8 cellular contexts compared by ENCODE assay signal in the genomic region with DNA sequence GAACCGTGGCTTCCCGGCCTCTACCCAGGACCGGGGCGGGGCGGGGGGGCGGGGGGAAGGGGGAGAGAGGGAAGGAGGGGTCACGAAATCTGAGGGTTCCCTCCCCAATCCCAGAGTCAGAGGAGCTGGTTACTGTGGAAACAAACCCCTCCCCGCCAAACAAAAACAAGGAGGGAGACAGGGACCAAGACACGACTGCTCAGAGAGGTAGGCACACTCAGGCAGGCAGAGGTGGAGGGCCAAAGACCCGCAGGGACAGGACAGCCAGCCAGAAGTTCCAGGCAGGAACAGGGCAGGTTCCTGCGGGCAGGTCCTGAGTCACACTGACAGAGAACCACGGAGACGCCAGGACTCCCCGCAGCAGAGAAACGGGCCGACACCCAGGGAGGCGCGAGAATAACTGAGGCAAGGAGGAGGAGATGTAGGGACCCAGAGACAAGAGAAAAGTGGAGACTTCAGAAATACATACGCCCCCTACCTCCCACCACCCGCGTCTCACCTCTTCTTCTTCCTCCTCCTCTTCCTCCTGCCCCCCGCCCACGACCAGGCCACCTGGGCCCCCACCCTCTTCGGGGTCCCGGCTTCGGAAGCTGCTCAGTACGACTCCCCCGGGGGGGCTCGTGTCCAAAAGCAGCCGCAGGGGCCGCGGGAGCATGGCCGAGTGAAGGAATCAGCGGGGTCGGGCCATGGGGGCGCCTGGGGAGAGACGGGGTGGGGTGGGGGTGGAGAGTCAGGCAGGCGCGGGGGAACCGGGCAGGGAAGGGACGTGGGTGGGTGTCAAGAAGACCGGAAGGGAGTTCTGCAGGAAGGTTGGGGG. TPM values are rescaled to one million over a fixed set of nuclear protein-coding genes. Genes with fewer than 3 reads are reported as not detected.
DNase-seq lines count a peak whose midpoint lies in the region; ATAC-seq and TF ChIP-seq lines count a peak whose summit lies in the region.

No MANE protein-coding gene starts in this region.

- H3K4me3 Mint-ChIP-seq in MCF 10A (ENCODE audit: unreplicated experiment) = peak overlapping the region; percentile 96

- intact Hi-C loops in MCF 10A (cut with micrococcal nuclease) = loop anchor here (2.0 to 5.0 kb wide), 3 partner anchors 19 to 129 kb away; a partner anchor contains a TSS
- intact Hi-C loops in gastrocnemius medialis (cut with DNase I; ENCODE audit: low total_unique reads) = loop anchor here (1.0 to 2.0 kb wide), 2 partner anchors 9 to 49 kb away; a partner anchor contains a TSS

- no peaks in the 10 kb centered on the region for H3K27me3 ChIP-seq in gastrocnemius medialis

- peaks cover 22% of the 10 kb centered on the region for H3K4me1 Mint-ChIP-seq in MCF 10A (ENCODE audit: insufficient read depth, unreplicated experiment)

- H3K36me3 Mint-ChIP-seq in MCF 10A (ENCODE audit: insufficient read depth, unreplicated experiment) = peaks cover 54% of the 10 kb centered on the region

- no peaks in the 10 kb centered on the region for H3K9me3 ChIP-seq in gastrocnemius medialis

- DNase-seq in GF-D8 (lab: John Stamatoyannopoulos, UW) (peak; percentile 35), HuH-7 (ENCODE audit: low spot score) (peak; percentile 51), T-helper 1 cell (peak in 4 of 5 donors; percentile 59 to 70 (median 66)), MCF 10A (ENCODE audit: unreplicated experiment) (peak; percentile 91), gastrocnemius medialis (peak in 1 of 2 donors; percentile 71), HEK293T (ENCODE audit: extremely low spot score) (no peak)

- H3K4me3 ChIP-seq in iPS-11a (ENCODE audit: low read depth, low read length) (peak overlapping the region; percentile 94), gastrocnemius medialis (peak overlapping the region; percentile 71 to 86 (median 80))

- H3K27me3 Mint-ChIP-seq in MCF 10A (ENCODE audit: insufficient read depth, unreplicated experiment) = no peaks in the 10 kb centered on the region

- peak overlapping the region; percentile 100 for H3K27ac Mint-ChIP-seq in MCF 10A (ENCODE audit: low read depth, unreplicated experiment)

- TF ChIP-seq POLR2A in gastrocnemius medialis (IDR thresholded peaks at IDR 0.05) = peak in 1 of 2 donors; percentile 26

- TF ChIP-seq CTCF in MCF 10A (IDR thresholded peaks at IDR 0.05; ENCODE audit: unreplicated experiment) = no peak
- no peak for TF ChIP-seq CTCF in gastrocnemius medialis (IDR thresholded peaks at IDR 0.05 in 4 of 5, conservative IDR thresholded peaks at IDR 0.05 in 1 of 5)

- H3K36me3 ChIP-seq in gastrocnemius medialis = peaks cover 0 to 39% of the 10 kb centered on the region in 2 donors

- POLR2A ChIA-PET in MCF 10A (lab: Yijun Ruan, JAX) (interaction anchor here (0.6 to 5.5 kb wide), 22 partner anchors 9 to 1897 kb away, joined by 3 to 84 read pairs (median 6); a partner anchor contains a TSS), HEK293T (lab: Yijun Ruan, JAX) (interaction anchor here (1.6 to 4.1 kb wide), 5 partner anchors 9 to 100 kb away, joined by 4 to 44 read pairs (median 36); a partner anchor contains a TSS)

- peak; percentile 19 to 27 for ATAC-seq in gastrocnemius medialis
- ATAC-seq in HG02981 (IDR thresholded peaks at IDR 0.05; ENCODE audit: unreplicated experiment) = no peak

- H3K27ac ChIP-seq in gastrocnemius medialis = peak overlapping the region; percentile 96 to 99 (median 97)

- H3K9me3 Mint-ChIP-seq in MCF 10A (ENCODE audit: unreplicated experiment) = no peaks in the 10 kb centered on the region

- CTCF ChIA-PET in MCF 10A (lab: Yijun Ruan, JAX) (interaction anchor here (0.6 to 1.7 kb wide), 3 partner anchors 13 to 138 kb away, joined by 3 to 18 read pairs (median 3); no protein-coding TSS in a partner anchor), HEK293T (lab: Yijun Ruan, JAX) (interaction anchor here (0.9 to 1.2 kb wide), 2 partner anchors 10 to 178 kb away, joined by 3 read pairs; no protein-coding TSS in a partner anchor)

- peaks cover 11 to 23% of the 10 kb centered on the region in 2 donors for H3K4me1 ChIP-seq in gastrocnemius medialis

- no TSS peak for BruUV-seq in MCF 10A (replicated peaks; lab: Mats Ljungman, UMichigan)

- in situ Hi-C loops in gastrocnemius medialis (cut with MboI; ENCODE audit: low sequenced_read_pairs in 4 of 4) = loop anchor here in 1 of 4 donors (25.0 kb wide), 1 partner anchor 1436 kb away; a partner anchor contains a TSS

TF ChIP-seq in HEK293T, 16 proteins besides CTCF, POLR2A, EP300 and RAD21:
- TF ChIP-seq, protein P1, sequence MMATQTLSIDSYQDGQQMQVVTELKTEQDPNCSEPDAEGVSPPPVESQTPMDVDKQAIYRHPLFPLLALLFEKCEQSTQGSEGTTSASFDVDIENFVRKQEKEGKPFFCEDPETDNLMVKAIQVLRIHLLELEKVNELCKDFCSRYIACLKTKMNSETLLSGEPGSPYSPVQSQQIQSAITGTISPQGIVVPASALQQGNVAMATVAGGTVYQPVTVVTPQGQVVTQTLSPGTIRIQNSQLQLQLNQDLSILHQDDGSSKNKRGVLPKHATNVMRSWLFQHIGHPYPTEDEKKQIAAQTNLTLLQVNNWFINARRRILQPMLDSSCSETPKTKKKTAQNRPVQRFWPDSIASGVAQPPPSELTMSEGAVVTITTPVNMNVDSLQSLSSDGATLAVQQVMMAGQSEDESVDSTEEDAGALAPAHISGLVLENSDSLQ (IDR thresholded peaks at IDR 0.05) = no peak
- TF ChIP-seq ZNF384 (IDR thresholded peaks at IDR 0.05) (no peak), L3MBTL2 (conservative IDR thresholded peaks at IDR 0.05) (no peak), HDGF (IDR thresholded peaks at IDR 0.05; ENCODE audit: borderline replicate concordance) (no peak), FOXK2 (IDR thresholded peaks at IDR 0.05) (no peak), CTBP1 (IDR thresholded peaks at IDR 0.05; ENCODE audit: borderline replicate concordance) (no peak), FOXM1 (IDR thresholded peaks at IDR 0.05; ENCODE audit: borderline replicate concordance) (no peak), SP1 (IDR thresholded peaks at IDR 0.05) (no peak)

RNA-seq across cellular contexts. Expression of a gene that starts 0.6 kb away (rescaled TPM):
- total RNA-seq in MCF 10A (2022) = 30.4 and 37.9 TPM in 2 replicates
- 10 to 100 TPM; 39.8 to 52.3 (median 40.8) TPM for total RNA-seq in gastrocnemius medialis

RNA-seq across cellular contexts. Expression of a gene that starts 8.8 kb away (rescaled TPM):
- total RNA-seq in MCF 10A (2022) = 54.7 and 67.1 TPM in 2 replicates
- total RNA-seq in gastrocnemius medialis = 100 to 1,000 TPM in 1 of 4 donors, 10 to 100 TPM in 3; 49.9 to 106 (median 76.8) TPM

RNA-seq across cellular contexts. Expression of a gene that starts 9.1 kb away (rescaled TPM):
- 53.1 and 57.0 TPM in 2 replicates for total RNA-seq in MCF 10A (2022)
- 10 to 100 TPM; 34.5 to 57.3 (median 49.1) TPM for total RNA-seq in gastrocnemius medialis

RNA-seq across cellular contexts. Expression of a gene that starts 15.7 kb away (rescaled TPM):
- total RNA-seq in MCF 10A (2022) (84.9 and 87.9 TPM in 2 replicates), gastrocnemius medialis (10 to 100 TPM; 15.9 to 42.4 (median 36.5) TPM)

RNA-seq across cellular contexts. Expression of a gene that starts 19.4 kb away (rescaled TPM):
- total RNA-seq in MCF 10A (2022) = 12.3 and 15.5 TPM in 2 replicates
- total RNA-seq in gastrocnemius medialis = 10 to 100 TPM in 3 of 4 donors, 1 to 10 TPM in 1; 9.0 to 19.3 (median 16.3) TPM
